In genomic region chrY:18788757-18789406, GRCh38 we compare ENCODE assay signal across 6 cellular contexts. TPM values are rescaled to one million over a fixed set of nuclear protein-coding genes. Genes with fewer than 3 reads are reported as not detected.
"Had no signal": no experiment of that assay in that cellular context is flagged by ENCODE, and none has a peak within 500 bp of the region (broad histone marks: within the 10 kb centered on the region; RNA-seq: fewer than 3 reads in every experiment).

No MANE protein-coding gene starts in this region.

RNA-seq across cellular contexts. Expression of gene HSFY2, which starts 15.3 kb away (rescaled TPM):
- total RNA-seq: HepG2, HT-29, HT1080, IMR-90, K562 had no signal
- polyA plus RNA-seq: HepG2, IgD-negative memory B cell, IMR-90, K562 had no signal
